In the genomic region with DNA sequence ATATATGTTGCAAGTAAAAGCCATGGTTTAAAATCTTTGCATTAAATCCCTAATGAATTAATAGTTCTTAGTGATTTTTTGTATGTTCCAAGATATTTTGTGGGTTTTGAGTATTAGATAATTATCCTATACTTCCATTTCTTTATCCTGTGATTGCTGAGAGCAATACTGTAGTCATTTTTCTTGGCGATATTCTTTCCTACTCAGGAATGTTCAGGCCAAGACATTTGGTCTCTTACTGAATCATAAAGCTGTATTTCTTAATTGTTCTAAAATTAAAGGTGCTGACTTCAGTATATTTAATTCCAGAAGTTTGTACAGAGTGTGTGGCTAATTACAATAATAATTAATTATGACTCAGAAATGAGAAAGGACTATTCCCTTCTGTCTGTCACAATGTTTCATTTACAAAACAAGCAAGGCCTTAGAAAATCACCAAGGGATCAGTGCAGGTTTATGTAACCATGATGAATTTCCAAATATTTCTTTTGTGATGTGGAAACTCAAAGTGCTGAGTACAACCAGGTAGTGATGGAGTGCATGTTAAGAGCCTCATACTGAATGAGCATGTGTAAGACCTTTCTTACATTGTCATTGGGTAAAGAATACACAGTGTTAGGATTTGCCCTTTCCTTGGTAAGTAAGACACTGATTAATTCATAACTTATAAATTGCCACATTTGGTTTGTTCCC, we compare ENCODE assay signal across 31 cellular contexts.
DNase-seq lines count a peak whose midpoint lies in the region; ATAC-seq, FAIRE-seq and TF ChIP-seq lines count a peak whose summit lies in the region.
"Had no signal": no experiment of that assay in that cellular context is flagged by ENCODE, and none has a peak within 500 bp of the region (broad histone marks: within the 10 kb centered on the region; RNA-seq: fewer than 3 reads in every experiment).

No MANE protein-coding gene starts in this region.

- H3K36me3 ChIP-seq in bronchial epithelial cell (ENCODE audit: control insufficient read depth, insufficient read depth, low read length) (no peaks in the 10 kb centered on the region), gastroesophageal sphincter (no peaks in the 10 kb centered on the region), smooth muscle cell (ENCODE audit: low read depth) (no peaks in the 10 kb centered on the region)
- H3K36me3 ChIP-seq: colonic mucosa, gastrocnemius medialis, pancreas, right atrium auricular region, spleen had no signal

- TF ChIP-seq EP300 in gastroesophageal sphincter (IDR thresholded peaks at IDR 0.05), result no peak

- H3K27ac ChIP-seq in gastroesophageal sphincter, result peak overlapping the region in 1 of 4 donors; percentile 39
- peak overlapping the region; percentile 71 for H3K27ac ChIP-seq in smooth muscle cell (ENCODE audit: low read depth)
- H3K27ac ChIP-seq: colonic mucosa, gastrocnemius medialis, hepatocyte, pancreas, right atrium auricular region, spleen, testis had no signal

- H3K9me3 ChIP-seq in gastroesophageal sphincter (no peaks in the 10 kb centered on the region), smooth muscle cell (replicated peaks; ENCODE audit: low read depth) (no peaks in the 10 kb centered on the region)
- H3K9me3 ChIP-seq: colonic mucosa, gastrocnemius medialis, pancreas, right atrium auricular region, testis had no signal

- 0 to 65% methylated on average over 1 of the region's 1 CpG for WGBS in gastroesophageal sphincter (ENCODE audit: low coverage in 1 of 2), 2 donors
- WGBS in smooth muscle cell (ENCODE audit: low lambda C conversion rate), result 64% methylated on average over 1 of the region's 1 CpG

- ATAC-seq in gastroesophageal sphincter (peak; percentile 61), GM21447 (IDR thresholded peaks at IDR 0.05; ENCODE audit: unreplicated experiment) (no peak)
- ATAC-seq: gastrocnemius medialis; K562; left colon; pancreas; stimulated activated naive CD8-positive, alpha-beta T cell treated with anti-CD3 and anti-CD28 coated beads, Interleukin-15, Interleukin-2, amounts not matched to agents 100 U/mL and 50 U/mL, for 24 hours had no signal

- no peak for TF ChIP-seq POLR2A in gastroesophageal sphincter (IDR thresholded peaks at IDR 0.05)

- peak overlapping the region; percentile 74 for H3K4me2 ChIP-seq in smooth muscle cell
- H3K4me2 ChIP-seq: hepatocyte had no signal

- H2AFZ ChIP-seq in smooth muscle cell (ENCODE audit: low read depth), result peak overlapping the region; percentile 23
- H2AFZ ChIP-seq: hepatocyte had no signal

- H3K27me3 ChIP-seq in bronchial epithelial cell (ENCODE audit: control insufficient read depth, insufficient read depth, low read length) (no peaks in the 10 kb centered on the region), gastroesophageal sphincter (no peaks in the 10 kb centered on the region), smooth muscle cell (ENCODE audit: low read depth) (no peaks in the 10 kb centered on the region)
- H3K27me3 ChIP-seq: colonic mucosa, gastrocnemius medialis, hepatocyte, pancreas, right atrium auricular region, spleen, testis had no signal

- H3K9ac ChIP-seq in smooth muscle cell (ENCODE audit: low read depth), result no peak overlapping the region

- H3K4me3 ChIP-seq in bronchial epithelial cell (ENCODE audit: low read depth, low read length) (no peak overlapping the region), gastroesophageal sphincter (no peak overlapping the region), smooth muscle cell (no peak overlapping the region)
- H3K4me3 ChIP-seq: colonic mucosa, gastrocnemius medialis, hepatocyte, K562, pancreas, right atrium auricular region, spleen, testis had no signal

- H3K4me1 ChIP-seq in gastroesophageal sphincter, result peaks cover 0 to 5% (median 2%) of the 10 kb centered on the region in 3 donors
- H3K4me1 ChIP-seq in smooth muscle cell (ENCODE audit: low read depth), result peaks cover 3% of the 10 kb centered on the region
- H3K4me1 ChIP-seq: colonic mucosa, gastrocnemius medialis, pancreas, right atrium auricular region, spleen, testis had no signal

- no peaks in the 10 kb centered on the region for H3K79me2 ChIP-seq in smooth muscle cell (ENCODE audit: low read depth)
- H3K79me2 ChIP-seq: hepatocyte had no signal

- H3F3A ChIP-seq in smooth muscle cell (ENCODE audit: low read depth), result no peaks in the 10 kb centered on the region

- DNase-seq in M059J (ENCODE audit: low read depth) (peak; percentile 34), bronchial epithelial cell (ENCODE audit: low read depth) (peak; percentile 8), smooth muscle cell (lab: John Stamatoyannopoulos, UW; ENCODE audit: unreplicated experiment) (no peak), HK-2 (ENCODE audit: unreplicated experiment) (no peak), NCI-H146 (lab: John Stamatoyannopoulos, UW) (no peak)
- DNase-seq in activated CD4-positive, CD25-positive, alpha-beta regulatory T cell treated with anti-CD3 and anti-CD28 coated beads, Interleukin-2, amount 50 U/mL, for 72 hours, result no peak
- DNase-seq: activated B cell treated with CpG ODN at 0.5 μM for 24 hours; activated CD4-positive, alpha-beta memory T cell treated with anti-CD3 and anti-CD28 coated beads for 36 hours; activated naive CD4-positive, alpha-beta T cell; colonic mucosa; DMS79; effector CD8-positive, alpha-beta T cell; gastrocnemius medialis; GDM1; left colon; NCI-H1092 treated with DMSO at 0.1 percent for 48 hours; NCI-H187; NCI-H2171 treated with DMSO at 0.1 percent for 48 hours; NCI-H526; OCI-M1; spleen; stimulated activated CD4-positive, alpha-beta T cell treated with anti-CD3 and anti-CD28 coated beads, Interleukin-2, amount 100 ng/mL, for 24 hours; stimulated activated naive CD8-positive, alpha-beta T cell treated with anti-CD3 and anti-CD28 coated beads, Interleukin-15, Interleukin-2, amounts not matched to agents 100 U/mL and 50 U/mL, for 24 hours; testis had no signal

- no peaks in the 10 kb centered on the region for H4K20me1 ChIP-seq in smooth muscle cell (ENCODE audit: low read depth)

- no peak for FAIRE-seq in bronchial epithelial cell (lab: Jason Lieb, UNC)
- FAIRE-seq: H1, K562, pancreas had no signal

- no peak for TF ChIP-seq CTCF in bronchial epithelial cell (IDR thresholded peaks at IDR 0.05; ENCODE audit: insufficient read depth, low read length, severe bottlenecking)
- TF ChIP-seq CTCF in gastroesophageal sphincter (IDR thresholded peaks at IDR 0.05), result no peak
- no peak for TF ChIP-seq CTCF in smooth muscle cell (IDR thresholded peaks at IDR 0.05; ENCODE audit: borderline replicate concordance, insufficient read depth, poor library complexity, severe bottlenecking)

Comparison
In these comparisons a context has a peak if more than half of its experiments do, and no peak if none do; other contexts are left out.
1. DNase-seq: peak in M059J (single experiment) and bronchial epithelial cell (single experiment); none in smooth muscle cell (single experiment), activated CD4-positive, CD25-positive, alpha-beta regulatory T cell treated with anti-CD3 and anti-CD28 coated beads, Interleukin-2, amount 50 U/mL, for 72 hours (single experiment), HK-2 (single experiment) and NCI-H146 (single experiment).